ENCODE assay signal across 1 cellular context in the genomic region with DNA sequence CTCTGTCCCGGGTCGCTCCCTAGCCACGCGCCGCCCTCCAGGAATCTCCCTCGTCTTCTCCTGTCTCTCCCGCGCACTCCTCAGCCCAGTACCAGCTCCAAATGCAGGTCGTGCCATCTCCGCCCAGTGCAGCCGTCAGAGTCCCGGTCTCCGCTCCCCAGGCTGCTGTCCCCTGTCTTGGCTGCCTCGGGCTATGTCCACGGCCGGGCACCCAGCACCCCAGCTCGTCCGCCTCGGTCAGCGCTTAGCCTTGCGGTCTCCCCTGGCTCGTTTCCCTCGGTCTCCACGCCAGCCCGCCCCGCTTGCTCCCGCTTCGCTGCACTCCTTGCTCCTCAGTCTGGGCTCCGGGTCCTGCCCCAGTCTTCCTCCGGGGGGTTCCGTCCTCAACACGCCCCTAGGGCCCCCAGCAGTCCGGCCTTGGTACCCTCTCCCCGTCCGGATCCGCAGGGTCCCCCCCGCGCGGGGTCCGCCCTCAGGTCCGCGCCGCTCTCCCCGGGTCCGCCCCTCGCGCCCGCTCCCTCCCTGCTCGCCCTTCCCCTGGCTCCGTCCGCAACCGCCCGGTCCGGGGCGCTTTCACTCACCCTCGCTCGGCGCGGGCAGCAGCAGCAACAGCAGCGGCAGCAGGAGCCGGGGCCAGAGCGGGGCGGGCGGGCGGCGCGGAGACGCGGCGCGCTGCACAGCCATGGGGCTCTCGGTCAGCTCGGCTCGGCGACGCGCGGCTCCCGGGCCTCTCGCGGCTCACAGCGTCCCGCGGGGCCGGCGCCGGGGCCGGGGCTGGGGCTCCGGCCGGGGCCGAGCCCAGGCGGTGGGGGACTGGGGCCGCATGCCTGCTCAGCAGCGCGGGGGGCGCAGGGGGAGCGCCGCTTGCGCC.
TF ChIP-seq lines count a peak whose summit lies in the region.

No MANE protein-coding gene starts in this region.

TF ChIP-seq in GM12878, 131 proteins besides CTCF, POLR2A, EP300 and RAD21:
- TF ChIP-seq SIX5 (IDR thresholded peaks at IDR 0.05; ENCODE audit: low read depth, low read length, severe bottlenecking), result no peak
- TF ChIP-seq SUZ12 (IDR thresholded peaks at IDR 0.05; ENCODE audit: unreplicated experiment), result peak; percentile 46
